In the genomic region with DNA sequence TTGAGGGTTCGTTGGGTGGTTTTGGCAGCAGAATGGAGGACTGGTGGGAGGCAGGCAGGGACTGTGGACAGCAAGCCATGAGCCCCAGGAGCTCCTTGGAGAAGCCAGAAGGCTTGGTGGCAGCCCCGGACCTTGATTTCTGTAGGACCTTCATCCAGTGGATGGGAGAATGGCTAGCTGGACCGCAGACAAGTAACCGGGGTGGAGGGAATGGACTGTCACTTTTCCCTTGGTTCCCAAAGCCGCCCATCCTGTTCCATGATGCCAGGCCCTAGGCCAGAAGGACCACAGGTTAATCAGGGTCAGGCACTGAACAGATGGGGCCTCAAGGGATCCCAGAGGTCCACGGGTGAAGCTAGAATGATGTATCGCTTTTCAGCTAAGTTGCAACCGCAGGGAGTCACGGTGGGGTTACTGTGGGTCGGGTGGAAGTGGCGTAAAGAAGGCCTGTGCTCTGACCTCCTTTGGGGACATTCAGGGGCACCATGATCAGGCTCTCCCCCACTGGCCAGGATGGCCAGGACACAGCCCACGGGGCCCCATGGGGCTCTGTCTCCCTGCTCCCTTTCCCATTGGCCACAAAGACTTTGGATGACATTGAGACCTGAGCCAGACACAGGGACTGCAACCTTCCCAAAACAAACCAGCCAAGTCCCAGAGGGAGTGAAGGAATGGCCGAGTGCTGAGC, we compare ENCODE assay signal across 1 cellular context.
TF ChIP-seq lines count a peak whose summit lies in the region.

No MANE protein-coding gene starts in this region.

TF ChIP-seq in HepG2, 621 proteins besides CTCF, POLR2A, EP300 and RAD21 (continued from another document):
- TF ChIP-seq ZHX1 (CRISPR knock-in tag; IDR thresholded peaks at IDR 0.05; ENCODE audit: low read depth) (no peak), DMAP1 (CRISPR knock-in tag; IDR thresholded peaks at IDR 0.05) (no peak), ZNF589 (CRISPR knock-in tag; conservative IDR thresholded peaks at IDR 0.05) (no peak), SNAI1 (CRISPR knock-in tag; IDR thresholded peaks at IDR 0.05; ENCODE audit: borderline replicate concordance) (no peak), ZNF780A (CRISPR knock-in tag; IDR thresholded peaks at IDR 0.05) (no peak), HMGA1 (CRISPR knock-in tag; conservative IDR thresholded peaks at IDR 0.05) (no peak), ZNF549 (CRISPR knock-in tag; IDR thresholded peaks at IDR 0.05) (no peak), ZBTB40 (IDR thresholded peaks at IDR 0.05) (no peak), ZBTB40 (CRISPR knock-in tag; IDR thresholded peaks at IDR 0.05) (no peak), ARNTL (CRISPR knock-in tag; IDR thresholded peaks at IDR 0.05) (no peak), PITX1 (CRISPR knock-in tag; IDR thresholded peaks at IDR 0.05) (no peak), MEIS1 (CRISPR knock-in tag; IDR thresholded peaks at IDR 0.05; ENCODE audit: borderline replicate concordance) (no peak), CREBL2 (CRISPR knock-in tag; IDR thresholded peaks at IDR 0.05; ENCODE audit: borderline replicate concordance) (no peak)
TF ChIP-seq in HepG2: peak in this region for 0.
